9 cellular contexts compared by ENCODE assay signal in genomic region chr19:926595-927043, GRCh38. TPM values are rescaled to one million over a fixed set of nuclear protein-coding genes. Genes with fewer than 3 reads are reported as not detected.
DNase-seq lines count a peak whose midpoint lies in the region; ATAC-seq and TF ChIP-seq lines count a peak whose summit lies in the region.
"Had no signal": no experiment of that assay in that cellular context is flagged by ENCODE, and none has a peak within 500 bp of the region (broad histone marks: within the 10 kb centered on the region; RNA-seq: fewer than 3 reads in every experiment).

No MANE protein-coding gene starts in this region.

- H3K9me2 ChIP-seq in OCI-LY7 (ENCODE audit: insufficient read depth, low read length), result no peaks in the 10 kb centered on the region

- dilution Hi-C loops in mammary epithelial cell (cut with HindIII; ENCODE audit: low sequenced_read_pairs), result no loop called here

- H3K4me1 ChIP-seq in OCI-LY7 (ENCODE audit: insufficient read depth, low read length, poor library complexity, severe bottlenecking) (peaks cover 21% of the 10 kb centered on the region), mammary epithelial cell (ENCODE audit: insufficient read depth, low read length) (peaks cover 7% of the 10 kb centered on the region), liver (ENCODE audit: control insufficient read depth in 4 of 4, insufficient read depth in 4 of 4, low read length in 3 of 4) (peaks cover 11 to 28% (median 20%) of the 10 kb centered on the region in 4 donors), stomach smooth muscle (ENCODE audit: control insufficient read depth, insufficient read depth, low read length) (peaks cover 25% of the 10 kb centered on the region)

- no peaks in the 10 kb centered on the region for H3K27me3 ChIP-seq in mammary epithelial cell (ENCODE audit: insufficient read depth, low read length)
- no peaks in the 10 kb centered on the region for H3K27me3 ChIP-seq in liver (ENCODE audit: control insufficient read depth in 4 of 4, insufficient read depth in 4 of 4, low read length in 3 of 4)
- no peaks in the 10 kb centered on the region for H3K27me3 ChIP-seq in stomach smooth muscle (ENCODE audit: control insufficient read depth in 1 of 2, insufficient read depth in 2 of 2, low read length in 2 of 2)

- H4K20me1 ChIP-seq in OCI-LY7 (ENCODE audit: insufficient read depth, low read length) (no peaks in the 10 kb centered on the region), mammary epithelial cell (ENCODE audit: insufficient read depth, low read length) (no peaks in the 10 kb centered on the region)

- H3K4me3 ChIP-seq in OCI-LY7 (ENCODE audit: low read depth, low read length, poor library complexity, severe bottlenecking), result peak overlapping the region; percentile 91
- peak overlapping the region; percentile 72 to 98 (median 82) for H3K4me3 ChIP-seq in mammary epithelial cell (replicated peaks in 1 of 3; ENCODE audit: insufficient read depth in 1 of 3, low read depth in 2 of 3, low read length in 3 of 3)
- H3K4me3 ChIP-seq in liver (ENCODE audit: low read depth in 1 of 3, low read length in 3 of 3), result peak overlapping the region; percentile 81 to 90 (median 82)
- H3K4me3 ChIP-seq in stomach smooth muscle (ENCODE audit: low read length in 2 of 2), result peak overlapping the region; percentile 76 to 81

- peak overlapping the region; percentile 99 for H3K4me2 ChIP-seq in OCI-LY7 (ENCODE audit: low read length)
- peak overlapping the region; percentile 85 for H3K4me2 ChIP-seq in mammary epithelial cell (ENCODE audit: insufficient read depth, low read depth, low read length)

- no peak for TF ChIP-seq RAD21 in liver (IDR thresholded peaks at IDR 0.05)

- no TSS peak for BruUV-seq in OCI-LY7 (replicated peaks; lab: Mats Ljungman, UMichigan)
- no TSS peak for BruUV-seq in mammary epithelial cell (replicated peaks; lab: Mats Ljungman, UMichigan)

- H3K79me2 ChIP-seq in OCI-LY7 (ENCODE audit: insufficient read depth, low read depth, low read length) (no peaks in the 10 kb centered on the region), mammary epithelial cell (ENCODE audit: insufficient read depth, low read length) (peaks cover 16% of the 10 kb centered on the region)

- H2AFZ ChIP-seq in OCI-LY7 (ENCODE audit: low read length) (no peak overlapping the region), mammary epithelial cell (ENCODE audit: low read depth, low read length) (peak overlapping the region; percentile 93)

- CTCF ChIA-PET in OCI-LY7 (lab: Charles Lee; ENCODE audit: unreplicated experiment), result no interaction called here
- CTCF ChIA-PET in mammary epithelial cell (lab: Charles Lee; ENCODE audit: low non-redundant PET), result interaction anchor here (0.7 kb wide), 1 partner anchor 183 kb away, joined by 3 read pairs; no protein-coding TSS in a partner anchor

- DNase-seq in NCI-H82 (lab: John Stamatoyannopoulos, UW) (peak; percentile 45), NCI-H82 treated with DMSO at 0.1 percent for 48 hours (lab: John Stamatoyannopoulos, UW; ENCODE audit: unreplicated experiment) (no peak), OCI-LY7 (ENCODE audit: low spot score) (peak; percentile 84), mammary epithelial cell (no peak), HuH-7.5 (ENCODE audit: low spot score) (no peak)

- peak overlapping the region; percentile 68 for H3K9ac ChIP-seq in mammary epithelial cell (ENCODE audit: insufficient read depth, low read length)
- peak overlapping the region in 1 of 2 donors; percentile 81 for H3K9ac ChIP-seq in liver (ENCODE audit: low read depth in 1 of 2, low read length in 2 of 2)
- peak overlapping the region; percentile 64 to 73 for H3K9ac ChIP-seq in stomach smooth muscle (ENCODE audit: low read length in 2 of 2)

- ATAC-seq in HG02798 (IDR thresholded peaks at IDR 0.05; ENCODE audit: poor library complexity, unreplicated experiment), result no peak

- in situ Hi-C loops in mammary epithelial cell (cut with MboI; ENCODE audit: low sequenced_read_pairs in 2 of 2), result loop anchor here in 1 of 2 donors (10.0 kb wide), 1 partner anchor 152 kb away; no protein-coding TSS in a partner anchor

- TF ChIP-seq CTCF in OCI-LY7 (conservative IDR thresholded peaks at IDR 0.05; ENCODE audit: low read length) (no peak), mammary epithelial cell (conservative IDR thresholded peaks at IDR 0.05 in 1 of 2, IDR thresholded peaks at IDR 0.05 in 1 of 2; ENCODE audit: extremely low read depth in 1 of 2, insufficient read depth in 1 of 2, low read depth in 1 of 2, low read length in 2 of 2) (no peak), liver (IDR thresholded peaks at IDR 0.05; ENCODE audit: low read depth, low read length, missing input control) (no peak)

- H3K27ac ChIP-seq in OCI-LY7 (ENCODE audit: low read depth, low read length, poor library complexity, severe bottlenecking) (peak overlapping the region; percentile 37), mammary epithelial cell (ENCODE audit: insufficient read depth, low read depth, low read length) (no peak overlapping the region), liver (ENCODE audit: low read depth in 1 of 2, low read length in 2 of 2) (peak overlapping the region; percentile 71 to 84), stomach smooth muscle (ENCODE audit: low read length) (peak overlapping the region; percentile 41)

- no peaks in the 10 kb centered on the region for H3K9me3 ChIP-seq in OCI-LY7 (ENCODE audit: low read length)
- H3K9me3 ChIP-seq in mammary epithelial cell (replicated peaks; ENCODE audit: insufficient read depth, low read length), result no peaks in the 10 kb centered on the region
- H3K9me3 ChIP-seq in liver (ENCODE audit: control insufficient read depth in 4 of 4, low read length in 3 of 4), result no peaks in the 10 kb centered on the region
- H3K9me3 ChIP-seq in stomach smooth muscle (ENCODE audit: control insufficient read depth in 2 of 2, low read length in 2 of 2), result no peaks in the 10 kb centered on the region

- H3K36me3 ChIP-seq in OCI-LY7 (ENCODE audit: insufficient read depth, low read length) (no peaks in the 10 kb centered on the region), mammary epithelial cell (ENCODE audit: insufficient read depth, low read length) (no peaks in the 10 kb centered on the region), liver (ENCODE audit: control insufficient read depth in 4 of 4, insufficient read depth in 3 of 4, low read depth in 1 of 4, low read length in 3 of 4) (no peaks in the 10 kb centered on the region), stomach smooth muscle (ENCODE audit: control insufficient read depth in 2 of 2, insufficient read depth in 2 of 2, low read length in 2 of 2) (no peaks in the 10 kb centered on the region)

- intact Hi-C loops in OCI-LY7 (cut with micrococcal nuclease; ENCODE audit: unreplicated experiment) (no loop called here), mammary epithelial cell (cut with micrococcal nuclease) (loop anchor here (5.0 kb wide), 2 partner anchors 176 to 266 kb away; partner anchors contain the start of gene GPX4)

- WGBS in mammary epithelial cell (ENCODE audit: low coverage, missing lambda C conversion rate), result 7% methylated on average over 4 of the region's 35 CpGs
- under 1% methylated on average over 35 of the region's 35 CpGs for WGBS in liver

- POLR2A ChIA-PET in OCI-LY7 (lab: Charles Lee), result no interaction called here

TF ChIP-seq in liver, 16 proteins besides CTCF, POLR2A, EP300 and RAD21:
- TF ChIP-seq MAX (IDR thresholded peaks at IDR 0.05) (no peak), RXRA (IDR thresholded peaks at IDR 0.05) (peak in 1 of 2 donors; percentile 11), ATF3 (IDR thresholded peaks at IDR 0.05) (no peak)

RNA-seq across cellular contexts. Expression of gene ARID3A, which starts 0.8 kb away (rescaled TPM):
- 7.9 and 9.9 TPM in 2 replicates for total RNA-seq in OCI-LY7 (2014; rRNA removed; shearing (Covaris generic))
- total RNA-seq in OCI-LY7 (2022) (21.6 and 23.5 TPM in 2 replicates), mammary epithelial cell (10 to 100 TPM in 1 of 2 donors, 1 to 10 TPM in 1; 8.2 to 17.4 TPM), liver (10 to 100 TPM in 1 of 2 donors, 1 to 10 TPM in 1; 5.2 to 42.4 TPM)
- polyA plus RNA-seq in mammary epithelial cell (6.8 TPM), liver (1 to 10 TPM in 1 of 2 donors, under 1 TPM in 1; 0.74 to 1.0 TPM)
- 2.6 TPM for polyA minus RNA-seq in mammary epithelial cell

RNA-seq across cellular contexts. Expression of gene KISS1R, which starts 9.5 kb away (rescaled TPM):
- not detected in 2 replicates for total RNA-seq in OCI-LY7 (2014; rRNA removed; shearing (Covaris generic))
- total RNA-seq in OCI-LY7 (2022) (not detected in 2 replicates), mammary epithelial cell (not detected), liver (not detected)
- polyA plus RNA-seq in mammary epithelial cell (0.05 TPM), liver (not detected)
- polyA minus RNA-seq in mammary epithelial cell, result not detected
- total RNA-seq: dermis microvascular lymphatic vessel endothelial cell had no signal

RNA-seq across cellular contexts. Expression of gene R3HDM4, which starts 13.6 kb away (rescaled TPM):
- 39.5 and 43.5 TPM in 2 replicates for total RNA-seq in OCI-LY7 (2014; rRNA removed; shearing (Covaris generic))
- total RNA-seq in OCI-LY7 (2022), result 64.9 and 75.2 TPM in 2 replicates
- 10 to 100 TPM; 39.3 to 53.1 TPM for total RNA-seq in mammary epithelial cell
- 40.1 TPM for polyA plus RNA-seq in mammary epithelial cell
- polyA minus RNA-seq in mammary epithelial cell, result 24.4 TPM
- 10 to 100 TPM; 17.4 to 72.4 TPM for total RNA-seq in liver
- 10 to 100 TPM; 14.1 to 23.0 TPM for polyA plus RNA-seq in liver

RNA-seq across cellular contexts. Expression of gene RNU6-9, which starts 33.3 kb away (rescaled TPM):
- not detected in 2 replicates for total RNA-seq in OCI-LY7 (2014; rRNA removed; shearing (Covaris generic))
- total RNA-seq in OCI-LY7 (2022), result not detected in 2 replicates
- not detected for total RNA-seq in mammary epithelial cell
- polyA plus RNA-seq in mammary epithelial cell, result not detected
- polyA minus RNA-seq in mammary epithelial cell, result not detected
- total RNA-seq in liver, result not detected
- polyA plus RNA-seq in liver, result not detected
- total RNA-seq: dermis microvascular lymphatic vessel endothelial cell had no signal

RNA-seq across cellular contexts. Expression of gene MED16, which starts 33.6 kb away (rescaled TPM):
- total RNA-seq in OCI-LY7 (2014; rRNA removed; shearing (Covaris generic)), result 12.9 and 19.1 TPM in 2 replicates
- total RNA-seq in OCI-LY7 (2022) (54.3 and 61.4 TPM in 2 replicates), mammary epithelial cell (10 to 100 TPM; 22.5 to 36.1 TPM), liver (10 to 100 TPM; 39.7 to 42.3 TPM)
- polyA plus RNA-seq in mammary epithelial cell (21.7 TPM), liver (10 to 100 TPM; 30.6 to 50.5 TPM)
- 15.7 TPM for polyA minus RNA-seq in mammary epithelial cell

Comparison
In these comparisons a context has a peak if more than half of its experiments do, and no peak if none do; other contexts are left out.
1. DNase-seq: peak in NCI-H82 (single experiment) and OCI-LY7 (single experiment); none in NCI-H82 treated with DMSO at 0.1 percent for 48 hours (single experiment), mammary epithelial cell (single experiment) and HuH-7.5 (single experiment).
2. Peak in every context shown above with its lines, with median percentiles within 50 percentile points of each other: H3K4me3 ChIP-seq.